1 cellular context compared by ENCODE assay signal in the genomic region with DNA sequence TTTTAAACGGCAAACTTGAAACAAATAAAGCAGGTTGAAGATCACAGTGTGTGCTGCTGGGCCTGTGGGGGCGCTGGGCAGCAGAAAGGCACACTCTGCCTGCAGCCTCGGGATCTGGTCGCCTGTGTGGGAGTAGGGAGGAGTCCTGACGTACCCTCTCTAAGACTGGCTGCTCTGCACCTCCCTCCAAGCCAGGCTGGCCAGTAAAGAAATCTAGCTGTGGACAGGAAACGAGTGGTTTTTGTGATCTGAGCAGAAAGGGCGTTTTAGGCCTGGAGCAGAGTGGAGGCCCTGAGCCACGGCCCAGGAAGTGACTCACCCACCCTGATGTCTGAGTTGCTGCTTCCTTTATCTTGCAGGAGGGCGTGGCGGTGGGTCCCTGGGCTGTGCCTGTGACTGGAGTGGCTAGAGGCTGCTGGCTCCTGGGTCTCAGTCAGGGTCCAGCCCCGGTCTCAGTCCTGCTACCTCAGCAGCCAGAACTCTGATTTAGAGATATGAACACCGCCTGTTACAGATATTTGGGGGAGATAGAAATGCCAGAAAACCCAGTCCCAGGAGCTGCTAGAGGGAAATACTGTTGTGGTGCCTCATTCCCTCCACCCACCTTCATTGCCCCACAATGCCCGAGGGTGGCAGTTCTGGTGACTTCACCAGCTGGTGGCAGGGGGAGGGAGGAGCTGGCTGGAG.
A peak's percentile ranks its signal among the peaks of the same experiment; 100 is the strongest.
TF ChIP-seq lines count a peak whose summit lies in the region.

No MANE protein-coding gene starts in this region.

TF ChIP-seq in K562, 482 proteins besides CTCF, POLR2A, EP300 and RAD21 (continued from another document and continues in another):
- peak; percentile 47; the same call in 1 of the 2 replicates for TF ChIP-seq SPI1 (IDR thresholded peaks at IDR 0.05; ENCODE audit: borderline replicate concordance, low read depth, low read length)
- TF ChIP-seq CCAR2 (IDR thresholded peaks at IDR 0.05; ENCODE audit: low read depth, low read length), result no peak
- peak in 1 of 2 experiments; percentile 7; a peak in 1 of 4 replicates for TF ChIP-seq TEAD1 (CRISPR knock-in tag; IDR thresholded peaks at IDR 0.05)
- TF ChIP-seq CREBBP (IDR thresholded peaks at IDR 0.05; ENCODE audit: low read depth, low read length), result no peak
- no peak for TF ChIP-seq NCOA2 (IDR thresholded peaks at IDR 0.05; ENCODE audit: partially characterized antibody in 2 of 2)
- peak; percentile 94; the same call in 1 of the 2 replicates for TF ChIP-seq MTA3 (IDR thresholded peaks at IDR 0.05; ENCODE audit: borderline replicate concordance)
- TF ChIP-seq SMARCC2 (IDR thresholded peaks at IDR 0.05; ENCODE audit: low read depth), result peak; percentile 80
- no peak for TF ChIP-seq CBX8 (IDR thresholded peaks at IDR 0.05; ENCODE audit: borderline replicate concordance, extremely low read depth, low read depth, low read length, poor library complexity, severe bottlenecking)
- TF ChIP-seq ELF1 (tag; IDR thresholded peaks at IDR 0.05), result peak; percentile 78
- TF ChIP-seq, protein P1, sequence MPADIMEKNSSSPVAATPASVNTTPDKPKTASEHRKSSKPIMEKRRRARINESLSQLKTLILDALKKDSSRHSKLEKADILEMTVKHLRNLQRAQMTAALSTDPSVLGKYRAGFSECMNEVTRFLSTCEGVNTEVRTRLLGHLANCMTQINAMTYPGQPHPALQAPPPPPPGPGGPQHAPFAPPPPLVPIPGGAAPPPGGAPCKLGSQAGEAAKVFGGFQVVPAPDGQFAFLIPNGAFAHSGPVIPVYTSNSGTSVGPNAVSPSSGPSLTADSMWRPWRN (IDR thresholded peaks at IDR 0.05; ENCODE audit: low read depth), result peak; percentile 18; the same call in 1 of the 2 replicates
- TF ChIP-seq CEBPB (tag; IDR thresholded peaks at IDR 0.05), result no peak
- TF ChIP-seq RBBP5 (IDR thresholded peaks at IDR 0.05; ENCODE audit: borderline replicate concordance, insufficient read depth, low read length, poor library complexity, severe bottlenecking), result peak; percentile 51
- peak; percentile 95 for TF ChIP-seq ZBTB5 (IDR thresholded peaks at IDR 0.05)
- TF ChIP-seq, protein P2, sequence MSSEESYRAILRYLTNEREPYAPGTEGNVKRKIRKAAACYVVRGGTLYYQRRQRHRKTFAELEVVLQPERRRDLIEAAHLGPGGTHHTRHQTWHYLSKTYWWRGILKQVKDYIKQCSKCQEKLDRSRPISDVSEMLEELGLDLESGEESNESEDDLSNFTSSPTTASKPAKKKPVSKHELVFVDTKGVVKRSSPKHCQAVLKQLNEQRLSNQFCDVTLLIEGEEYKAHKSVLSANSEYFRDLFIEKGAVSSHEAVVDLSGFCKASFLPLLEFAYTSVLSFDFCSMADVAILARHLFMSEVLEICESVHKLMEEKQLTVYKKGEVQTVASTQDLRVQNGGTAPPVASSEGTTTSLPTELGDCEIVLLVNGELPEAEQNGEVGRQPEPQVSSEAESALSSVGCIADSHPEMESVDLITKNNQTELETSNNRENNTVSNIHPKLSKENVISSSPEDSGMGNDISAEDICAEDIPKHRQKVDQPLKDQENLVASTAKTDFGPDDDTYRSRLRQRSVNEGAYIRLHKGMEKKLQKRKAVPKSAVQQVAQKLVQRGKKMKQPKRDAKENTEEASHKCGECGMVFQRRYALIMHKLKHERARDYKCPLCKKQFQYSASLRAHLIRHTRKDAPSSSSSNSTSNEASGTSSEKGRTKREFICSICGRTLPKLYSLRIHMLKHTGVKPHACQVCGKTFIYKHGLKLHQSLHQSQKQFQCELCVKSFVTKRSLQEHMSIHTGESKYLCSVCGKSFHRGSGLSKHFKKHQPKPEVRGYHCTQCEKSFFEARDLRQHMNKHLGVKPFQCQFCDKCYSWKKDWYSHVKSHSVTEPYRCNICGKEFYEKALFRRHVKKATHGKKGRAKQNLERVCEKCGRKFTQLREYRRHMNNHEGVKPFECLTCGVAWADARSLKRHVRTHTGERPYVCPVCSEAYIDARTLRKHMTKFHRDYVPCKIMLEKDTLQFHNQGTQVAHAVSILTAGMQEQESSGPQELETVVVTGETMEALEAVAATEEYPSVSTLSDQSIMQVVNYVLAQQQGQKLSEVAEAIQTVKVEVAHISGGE (CRISPR knock-in tag; IDR thresholded peaks at IDR 0.05), result peak in 1 of 3 experiments; percentile 27; a peak in 1 of 6 replicates
- no peak for TF ChIP-seq PHF20 (IDR thresholded peaks at IDR 0.05; ENCODE audit: partially characterized antibody)
- no peak for TF ChIP-seq ZNF668 (CRISPR knock-in tag; IDR thresholded peaks at IDR 0.05)
- no peak for TF ChIP-seq NFE2L1 (tag; IDR thresholded peaks at IDR 0.05; ENCODE audit: borderline replicate concordance, low read depth)
- TF ChIP-seq MTA1 (IDR thresholded peaks at IDR 0.05; ENCODE audit: borderline replicate concordance), result 0 out of 2 replicates have a peak, but pooled peaks have one; percentile 69
- peak; percentile 72; the same call in 1 of the 2 replicates for TF ChIP-seq STAT6 (CRISPR knock-in tag; IDR thresholded peaks at IDR 0.05)
- no peak for TF ChIP-seq POLR3A (IDR thresholded peaks at IDR 0.05; ENCODE audit: borderline replicate concordance, extremely low read depth, insufficient read depth, insufficient read length)
- TF ChIP-seq, protein P3, sequence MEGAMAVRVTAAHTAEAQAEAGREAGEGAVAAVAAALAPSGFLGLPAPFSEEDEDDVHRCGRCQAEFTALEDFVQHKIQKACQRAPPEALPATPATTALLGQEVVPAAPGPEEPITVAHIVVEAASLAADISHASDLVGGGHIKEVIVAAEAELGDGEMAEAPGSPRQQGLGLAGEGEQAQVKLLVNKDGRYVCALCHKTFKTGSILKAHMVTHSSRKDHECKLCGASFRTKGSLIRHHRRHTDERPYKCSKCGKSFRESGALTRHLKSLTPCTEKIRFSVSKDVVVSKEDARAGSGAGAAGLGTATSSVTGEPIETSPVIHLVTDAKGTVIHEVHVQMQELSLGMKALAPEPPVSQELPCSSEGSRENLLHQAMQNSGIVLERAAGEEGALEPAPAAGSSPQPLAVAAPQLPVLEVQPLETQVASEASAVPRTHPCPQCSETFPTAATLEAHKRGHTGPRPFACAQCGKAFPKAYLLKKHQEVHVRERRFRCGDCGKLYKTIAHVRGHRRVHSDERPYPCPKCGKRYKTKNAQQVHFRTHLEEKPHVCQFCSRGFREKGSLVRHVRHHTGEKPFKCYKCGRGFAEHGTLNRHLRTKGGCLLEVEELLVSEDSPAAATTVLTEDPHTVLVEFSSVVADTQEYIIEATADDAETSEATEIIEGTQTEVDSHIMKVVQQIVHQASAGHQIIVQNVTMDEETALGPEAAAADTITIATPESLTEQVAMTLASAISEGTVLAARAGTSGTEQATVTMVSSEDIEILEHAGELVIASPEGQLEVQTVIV (CRISPR knock-in tag; IDR thresholded peaks at IDR 0.05; ENCODE audit: borderline replicate concordance), result no peak
- peak; percentile 69 for TF ChIP-seq ZBTB40 (IDR thresholded peaks at IDR 0.05)
- TF ChIP-seq ZBTB40 (CRISPR knock-in tag; IDR thresholded peaks at IDR 0.05), result no peak
- no peak for TF ChIP-seq E2F3 (CRISPR knock-in tag; IDR thresholded peaks at IDR 0.05)
- no peak for TF ChIP-seq ZNF347 (CRISPR knock-in tag; IDR thresholded peaks at IDR 0.05; ENCODE audit: low read depth)
- no peak for TF ChIP-seq TFE3 (CRISPR knock-in tag; IDR thresholded peaks at IDR 0.05)
